In the genomic region with DNA sequence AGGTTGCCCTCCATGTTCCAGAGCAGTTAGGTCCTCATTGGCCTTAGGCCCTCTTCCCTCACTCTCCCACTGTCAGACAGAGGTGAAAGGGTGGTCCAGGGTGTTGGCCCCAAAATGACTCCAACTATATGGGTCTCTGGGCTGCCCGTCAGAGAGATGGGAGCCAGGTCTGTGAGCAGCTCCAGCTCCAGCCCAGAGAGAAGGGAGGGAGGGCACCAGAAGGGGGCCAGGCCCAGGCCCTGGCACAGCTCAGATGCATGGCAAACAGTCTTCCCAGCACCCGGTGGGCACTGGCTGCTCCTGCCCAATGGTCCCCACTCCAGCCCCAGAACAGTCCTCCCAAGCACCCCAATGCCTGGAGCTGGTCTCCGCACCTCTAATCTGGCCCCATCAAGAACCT, we compare ENCODE assay signal across 1 cellular context.
TF ChIP-seq lines count a peak whose summit lies in the region.

No MANE protein-coding gene starts in this region.

TF ChIP-seq in K562, 482 proteins besides CTCF, POLR2A, EP300 and RAD21:
- 0 out of 2 replicates have a peak, but pooled peaks have one; percentile 27 for TF ChIP-seq RBFOX2 (IDR thresholded peaks at IDR 0.05; ENCODE audit: low read depth, low read length)
- no peak for TF ChIP-seq HDGF (IDR thresholded peaks at IDR 0.05)
- no peak for TF ChIP-seq JUND (IDR thresholded peaks at IDR 0.05; ENCODE audit: borderline replicate concordance, low read depth, low read length)
- no peak for TF ChIP-seq JUND (tag; IDR thresholded peaks at IDR 0.05; ENCODE audit: borderline replicate concordance, low read depth, low read length)
- TF ChIP-seq POLR2G (IDR thresholded peaks at IDR 0.05; ENCODE audit: low read depth, low read length), result peak; percentile 62
- no peak for TF ChIP-seq CREB1 (IDR thresholded peaks at IDR 0.05)
- no peak for TF ChIP-seq CREB1 (CRISPR knock-in tag; IDR thresholded peaks at IDR 0.05)
- no peak for TF ChIP-seq CREBBP (IDR thresholded peaks at IDR 0.05; ENCODE audit: low read depth, low read length)
- TF ChIP-seq TAL1 (IDR thresholded peaks at IDR 0.05), result no peak
- no peak for TF ChIP-seq POLR2AphosphoS2 (IDR thresholded peaks at IDR 0.05; ENCODE audit: low read length)
- no peak for TF ChIP-seq RCOR1 (IDR thresholded peaks at IDR 0.05; ENCODE audit: borderline replicate concordance in 1 of 2, low read depth in 2 of 2, low read length in 2 of 2)
- TF ChIP-seq, protein P1, sequence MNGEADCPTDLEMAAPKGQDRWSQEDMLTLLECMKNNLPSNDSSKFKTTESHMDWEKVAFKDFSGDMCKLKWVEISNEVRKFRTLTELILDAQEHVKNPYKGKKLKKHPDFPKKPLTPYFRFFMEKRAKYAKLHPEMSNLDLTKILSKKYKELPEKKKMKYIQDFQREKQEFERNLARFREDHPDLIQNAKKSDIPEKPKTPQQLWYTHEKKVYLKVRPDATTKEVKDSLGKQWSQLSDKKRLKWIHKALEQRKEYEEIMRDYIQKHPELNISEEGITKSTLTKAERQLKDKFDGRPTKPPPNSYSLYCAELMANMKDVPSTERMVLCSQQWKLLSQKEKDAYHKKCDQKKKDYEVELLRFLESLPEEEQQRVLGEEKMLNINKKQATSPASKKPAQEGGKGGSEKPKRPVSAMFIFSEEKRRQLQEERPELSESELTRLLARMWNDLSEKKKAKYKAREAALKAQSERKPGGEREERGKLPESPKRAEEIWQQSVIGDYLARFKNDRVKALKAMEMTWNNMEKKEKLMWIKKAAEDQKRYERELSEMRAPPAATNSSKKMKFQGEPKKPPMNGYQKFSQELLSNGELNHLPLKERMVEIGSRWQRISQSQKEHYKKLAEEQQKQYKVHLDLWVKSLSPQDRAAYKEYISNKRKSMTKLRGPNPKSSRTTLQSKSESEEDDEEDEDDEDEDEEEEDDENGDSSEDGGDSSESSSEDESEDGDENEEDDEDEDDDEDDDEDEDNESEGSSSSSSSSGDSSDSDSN (IDR thresholded peaks at IDR 0.05; ENCODE audit: borderline replicate concordance in 1 of 2, low read depth in 2 of 2, low read length in 2 of 2), result no peak
- no peak for TF ChIP-seq ZNF324 (CRISPR knock-in tag; IDR thresholded peaks at IDR 0.05)
- no peak for TF ChIP-seq GATA2 (CRISPR knock-in tag; IDR thresholded peaks at IDR 0.05)
- TF ChIP-seq, protein P2, sequence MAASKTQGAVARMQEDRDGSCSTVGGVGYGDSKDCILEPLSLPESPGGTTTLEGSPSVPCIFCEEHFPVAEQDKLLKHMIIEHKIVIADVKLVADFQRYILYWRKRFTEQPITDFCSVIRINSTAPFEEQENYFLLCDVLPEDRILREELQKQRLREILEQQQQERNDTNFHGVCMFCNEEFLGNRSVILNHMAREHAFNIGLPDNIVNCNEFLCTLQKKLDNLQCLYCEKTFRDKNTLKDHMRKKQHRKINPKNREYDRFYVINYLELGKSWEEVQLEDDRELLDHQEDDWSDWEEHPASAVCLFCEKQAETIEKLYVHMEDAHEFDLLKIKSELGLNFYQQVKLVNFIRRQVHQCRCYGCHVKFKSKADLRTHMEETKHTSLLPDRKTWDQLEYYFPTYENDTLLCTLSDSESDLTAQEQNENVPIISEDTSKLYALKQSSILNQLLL (CRISPR knock-in tag; IDR thresholded peaks at IDR 0.05; ENCODE audit: borderline replicate concordance), result no peak
